In the genomic region with DNA sequence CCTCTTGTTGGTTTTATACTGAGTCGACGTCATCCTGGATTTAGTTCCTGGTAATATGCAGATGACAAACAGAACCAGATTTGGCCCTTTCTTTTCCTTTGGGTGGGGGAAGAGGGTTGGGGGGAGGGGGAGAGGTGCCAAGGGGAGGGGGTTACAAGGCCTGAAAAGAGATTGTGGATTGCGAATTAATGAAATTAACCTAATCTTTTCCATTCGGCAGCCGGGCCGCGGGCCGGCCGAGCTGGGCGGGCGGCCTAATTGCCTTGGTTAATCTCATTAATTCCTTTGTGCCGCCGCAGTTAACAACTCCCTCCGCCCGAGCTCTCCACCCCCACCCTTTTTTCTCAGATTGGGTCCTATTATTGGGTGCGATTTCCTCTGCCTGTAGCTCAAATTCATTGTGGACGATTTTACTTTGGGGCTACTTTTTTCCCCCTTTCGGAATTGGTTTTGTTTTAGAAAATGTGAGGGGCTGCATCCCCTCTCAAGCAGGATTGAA, we compare ENCODE assay signal across 8 cellular contexts. TPM values are rescaled to one million over a fixed set of nuclear protein-coding genes. Genes with fewer than 3 reads are reported as not detected.
A peak's percentile ranks its signal among the peaks of the same experiment; 100 is the strongest.
DNase-seq lines count a peak whose midpoint lies in the region; ATAC-seq and TF ChIP-seq lines count a peak whose summit lies in the region.

No MANE protein-coding gene starts in this region.

- H3K36me3 ChIP-seq in ACC112 (ENCODE audit: insufficient read depth, low read length) = no peaks in the 10 kb centered on the region
- H3K36me3 ChIP-seq in HUES48 (ENCODE audit: control insufficient read depth, insufficient read depth, low read length) = no peaks in the 10 kb centered on the region

- peaks cover 64 to 80% of the 10 kb centered on the region in 2 donors for H3K27me3 Mint-ChIP-seq in natural killer cell (ENCODE audit: low read depth in 2 of 2)

- no peak for TF ChIP-seq CTCF in natural killer cell (IDR thresholded peaks at IDR 0.05)

- peak overlapping the region; percentile 95 for H2AFZ ChIP-seq in ACC112 (ENCODE audit: low read length, unreplicated experiment)

- H3K9me3 ChIP-seq in HUES48 (ENCODE audit: control insufficient read depth, insufficient read depth, low read length) = no peaks in the 10 kb centered on the region

- DNase-seq in dermis blood vessel endothelial cell (peak; percentile 40), natural killer cell (no peak), NCI-H1436 (lab: John Stamatoyannopoulos, UW) (no peak)
- no peak for DNase-seq in stimulated activated CD4-positive, alpha-beta T cell treated with anti-CD3 and anti-CD28 coated beads, Interleukin-1b, Interleukin-23, amount 100 ng/mL, for 48 hours
- no peak for DNase-seq in stimulated activated naive CD4-positive, alpha-beta T cell treated with Interleukin-2 at 50 U/mL for 16 hours (lab: John Stamatoyannopoulos, UW)

- H3K9ac ChIP-seq in HUES48 (ENCODE audit: low read depth, low read length) = no peak overlapping the region

- peak overlapping the region; percentile 71 for H3K4me3 Mint-ChIP-seq in natural killer cell

- peak overlapping the region; percentile 39; the same call in 1 of the 2 replicates for H3K27ac ChIP-seq in ACC112 (ENCODE audit: low read depth, low read length)
- no peak overlapping the region for H3K27ac ChIP-seq in HUES48 (ENCODE audit: low read depth, low read length)

- no peaks in the 10 kb centered on the region for H3K79me2 ChIP-seq in ACC112 (ENCODE audit: control insufficient read depth, insufficient read depth, low read length, unreplicated experiment)

- H3K9me3 Mint-ChIP-seq in natural killer cell = no peaks in the 10 kb centered on the region

- H3K4me3 ChIP-seq in ACC112 (ENCODE audit: low read depth, low read length) (peak overlapping the region; percentile 83), HUES48 (ENCODE audit: low read depth, low read length) (peak overlapping the region; percentile 56)

- H3K27ac Mint-ChIP-seq in natural killer cell = no peak overlapping the region

- intact Hi-C loops in natural killer cell (cut with micrococcal nuclease) = no loop called here

- H3K4me1 Mint-ChIP-seq in natural killer cell = peaks cover 20 to 21% of the 10 kb centered on the region in 2 donors

- peaks cover 41% of the 10 kb centered on the region for H3K27me3 ChIP-seq in ACC112 (ENCODE audit: insufficient read depth, low read length)
- H3K27me3 ChIP-seq in HUES48 (ENCODE audit: control insufficient read depth, insufficient read depth, low read length) = peaks cover 97% of the 10 kb centered on the region

- no peak for ATAC-seq in natural killer cell
- no peak for ATAC-seq in esophagus mucosa

- peaks cover under 1% of the 10 kb centered on the region for H3K36me3 Mint-ChIP-seq in natural killer cell

- H3K4me1 ChIP-seq in ACC112 (ENCODE audit: control insufficient read depth, insufficient read depth, low read length, unreplicated experiment) = peaks cover 7% of the 10 kb centered on the region
- H3K4me1 ChIP-seq in HUES48 (ENCODE audit: control insufficient read depth, insufficient read depth, low read length) = peaks cover 60% of the 10 kb centered on the region

RNA-seq across cellular contexts. Expression of gene GSC, which starts 0.4 kb away (rescaled TPM):
- total RNA-seq in dermis blood vessel endothelial cell (not detected in 2 replicates), natural killer cell (1 to 10 TPM in 1 of 3 donors, under 1 TPM in 2; 0.28 to 2.1 (median 0.77) TPM), esophagus mucosa (0.32 TPM)
